8 cellular contexts compared by ENCODE assay signal in the genomic region with DNA sequence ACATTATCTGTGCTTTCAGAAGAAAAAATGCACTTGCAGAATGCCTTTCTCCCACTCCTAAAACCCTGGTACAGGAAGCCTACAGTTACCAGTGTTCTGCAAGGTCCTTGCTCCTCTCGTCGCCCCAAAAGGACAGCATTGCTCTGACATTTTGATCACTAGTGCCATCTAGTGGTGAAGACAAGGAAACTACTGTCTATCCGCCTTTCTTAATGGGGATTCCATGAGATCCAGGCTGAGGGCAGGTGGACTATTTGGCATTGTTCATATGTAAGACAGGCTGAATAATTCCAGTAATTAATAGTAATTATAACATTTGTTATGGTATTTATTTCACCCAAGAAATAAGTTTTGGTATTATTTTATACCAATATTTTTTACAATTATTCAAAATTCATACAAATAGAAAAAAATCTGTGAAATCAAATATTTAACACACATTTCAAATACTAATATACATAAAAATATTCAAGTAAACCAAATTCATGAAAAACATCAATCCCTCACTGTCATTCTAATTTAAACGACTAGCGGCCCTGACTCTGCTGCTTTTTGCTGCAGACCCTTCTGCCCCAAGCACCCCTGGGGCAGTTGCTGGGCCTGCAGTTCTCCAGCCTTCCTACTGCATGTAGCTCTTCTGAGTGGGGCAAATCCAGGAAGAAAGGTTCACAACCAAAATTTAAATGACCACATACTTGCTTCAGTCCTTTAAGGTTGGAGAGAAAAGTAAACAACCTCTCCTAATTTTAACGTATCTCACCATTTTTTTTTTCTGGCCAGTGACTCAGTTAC. TPM values are rescaled to one million over a fixed set of nuclear protein-coding genes. Genes with fewer than 3 reads are reported as not detected.
A peak's percentile ranks its signal among the peaks of the same experiment; 100 is the strongest.
DNase-seq lines count a peak whose midpoint lies in the region; ATAC-seq, FAIRE-seq and TF ChIP-seq lines count a peak whose summit lies in the region.

No MANE protein-coding gene starts in this region.

- ATAC-seq in HG02588 (IDR thresholded peaks at IDR 0.05; ENCODE audit: unreplicated experiment): peak; percentile 98
- peak; percentile 77 to 78 for ATAC-seq in left cardiac atrium

- no peak overlapping the region for H3K9ac ChIP-seq in adipocyte (ENCODE audit: low read length)

- H3K4me3 ChIP-seq in adipocyte (ENCODE audit: low read length) (no peak overlapping the region), sigmoid colon (no peak overlapping the region)

- TF ChIP-seq EP300 in sigmoid colon (IDR thresholded peaks at IDR 0.05): no peak

- intact Hi-C loops in left cardiac atrium (cut with DNase I) (loop anchor here in 1 of 2 donors (2.0 to 5.0 kb wide), 2 partner anchors 39 to 122 kb away; no protein-coding TSS in a partner anchor), sigmoid colon (cut with DNase I) (loop anchor here (2.0 kb wide), 1 partner anchor 121 kb away; no protein-coding TSS in a partner anchor)

- H3K9me3 ChIP-seq in adipocyte (ENCODE audit: control insufficient read depth, low read length) (no peaks in the 10 kb centered on the region), sigmoid colon (no peaks in the 10 kb centered on the region)

- WGBS in sigmoid colon, 2 donors: 47 to 50% methylated on average over 6 of the region's 6 CpGs

- peaks cover 48% of the 10 kb centered on the region for H3K4me1 ChIP-seq in adipocyte (ENCODE audit: control insufficient read depth, insufficient read depth, low read length)
- peaks cover 0 to 6% (median 0%) of the 10 kb centered on the region in 4 donors for H3K4me1 ChIP-seq in sigmoid colon

- in situ Hi-C loops in ACHN (cut with HindIII; ENCODE audit: low pct_ligation_motif_present, low pct_unique_long_range_greater_than_20kb, low sequenced_read_pairs): no loop called here

- no peak overlapping the region for H3K27ac ChIP-seq in sigmoid colon

- FAIRE-seq in GM12891 (lab: Jason Lieb, UNC) (peak; percentile 84), RCC 7860 (lab: Jason Lieb, UNC) (peak; percentile 46)

- TF ChIP-seq POLR2A in GM12891 (IDR thresholded peaks at IDR 0.05; ENCODE audit: low read depth, low read length): no peak
- TF ChIP-seq POLR2A in sigmoid colon (IDR thresholded peaks at IDR 0.05): no peak

- H3K27me3 ChIP-seq in adipocyte (replicated peaks; ENCODE audit: control insufficient read depth, insufficient read depth, low read length) (no peaks in the 10 kb centered on the region), sigmoid colon (no peaks in the 10 kb centered on the region)

- TF ChIP-seq CTCF in sigmoid colon (IDR thresholded peaks at IDR 0.05): peak; percentile 29 to 69 (median 57)

- peak; percentile 66 for DNase-seq in ACHN
- peak; percentile 42 for DNase-seq in GM12891 (ENCODE audit: insufficient read length, low spot score)
- DNase-seq in M059J (ENCODE audit: low read depth): peak; percentile 73
- peak; percentile 59 for DNase-seq in RCC 7860 (ENCODE audit: low spot score)
- DNase-seq in adipocyte (ENCODE audit: low read depth): peak; percentile 92
- DNase-seq in left cardiac atrium: no peak
- peak; percentile 67 for DNase-seq in sigmoid colon

- H3K36me3 ChIP-seq in adipocyte (ENCODE audit: control insufficient read depth, insufficient read depth, low read length, severe bottlenecking) (peaks cover 24% of the 10 kb centered on the region), sigmoid colon (peaks cover 0 to 31% (median 7%) of the 10 kb centered on the region in 4 donors)

TF ChIP-seq in GM12891, 5 proteins besides CTCF, POLR2A, EP300 and RAD21:
- no peak for TF ChIP-seq TAF1 (IDR thresholded peaks at IDR 0.05; ENCODE audit: low read depth, low read length)
- no peak for TF ChIP-seq SPI1 (IDR thresholded peaks at IDR 0.05; ENCODE audit: low read depth, low read length)
- TF ChIP-seq POLR2AphosphoS5 (IDR thresholded peaks at IDR 0.05; ENCODE audit: low read depth, low read length): no peak
- TF ChIP-seq POU2F2 (IDR thresholded peaks at IDR 0.05; ENCODE audit: low read depth, low read length): no peak
- no peak for TF ChIP-seq PAX5 (IDR thresholded peaks at IDR 0.05; ENCODE audit: insufficient read depth, low read length, severe bottlenecking)

RNA-seq across cellular contexts. Expression of a gene that starts 19.0 kb away (rescaled TPM):
- 29.7 TPM for polyA plus RNA-seq in GM12891 (2012; ENCODE audit: low read depth, missing spikeins)
- total RNA-seq in M059J (2014; rRNA removed; shearing (Covaris generic)): 348 and 379 TPM in 2 replicates
- total RNA-seq in left cardiac atrium (10 to 100 TPM; 43.2 to 50.6 TPM), sigmoid colon (10 to 100 TPM; 56.1 to 96.9 (median 66.8) TPM)
- polyA plus RNA-seq in sigmoid colon: 10 to 100 TPM; 43.2 to 75.1 (median 46.5) TPM

RNA-seq across cellular contexts. Expression of a gene that starts 19.1 kb away (rescaled TPM):
- polyA plus RNA-seq in GM12891 (2012; ENCODE audit: low read depth, missing spikeins): 2.3 TPM
- 4.3 and 7.4 TPM in 2 replicates for total RNA-seq in M059J (2014; rRNA removed; shearing (Covaris generic))
- 1 to 10 TPM; 5.4 to 6.5 TPM for total RNA-seq in left cardiac atrium
- 10 to 100 TPM; 12.5 to 18.9 (median 15.8) TPM for total RNA-seq in sigmoid colon
- polyA plus RNA-seq in sigmoid colon: 1 to 10 TPM; 2.1 to 3.6 (median 3.3) TPM
